ENCODE assay signal across 14 cellular contexts in the genomic region with DNA sequence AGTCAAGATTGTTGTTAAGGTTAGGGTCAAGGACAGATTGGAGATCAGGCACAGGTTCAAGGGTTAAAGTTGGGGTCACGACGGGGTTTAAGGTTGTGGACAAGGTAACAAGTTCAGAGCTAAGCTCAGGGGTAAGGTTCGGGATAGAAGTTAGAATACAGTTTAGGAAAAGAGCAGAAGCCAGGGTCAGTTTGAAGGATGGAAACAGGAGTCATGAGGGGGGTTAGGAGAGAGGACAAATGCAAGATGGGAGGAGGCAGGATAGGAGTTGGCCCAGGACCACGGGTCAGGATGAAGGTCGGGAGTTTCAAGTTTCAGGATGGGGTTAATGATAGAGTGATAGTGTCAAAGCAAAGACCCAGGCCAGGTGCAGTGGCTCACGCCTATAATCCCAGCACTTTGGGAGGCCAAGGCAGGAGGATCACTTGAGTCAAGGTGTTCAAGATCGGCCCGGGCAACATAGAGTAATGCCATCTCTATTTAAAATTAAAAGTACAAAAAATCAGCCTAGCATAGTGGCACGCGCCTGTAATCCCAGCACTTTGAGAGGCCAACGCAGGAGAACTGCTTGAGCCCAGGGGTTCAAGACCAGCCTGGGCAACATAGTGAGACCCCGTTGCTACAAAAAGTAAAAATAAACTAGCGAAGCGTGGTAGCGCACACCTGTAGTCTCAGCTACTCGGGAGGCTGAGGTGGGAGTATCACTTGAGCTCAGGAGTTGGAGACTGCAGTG. TPM values are rescaled to one million over a fixed set of nuclear protein-coding genes. Genes with fewer than 3 reads are reported as not detected.
DNase-seq lines count a peak whose midpoint lies in the region; ATAC-seq and TF ChIP-seq lines count a peak whose summit lies in the region.
"Had no signal": no experiment of that assay in that cellular context is flagged by ENCODE, and none has a peak within 500 bp of the region (broad histone marks: within the 10 kb centered on the region; RNA-seq: fewer than 3 reads in every experiment).

No MANE protein-coding gene starts in this region.

- TF ChIP-seq CTCF in HEK293 (tag by site-specific recombination; IDR thresholded peaks at IDR 0.05) (no peak), chondrocyte (IDR thresholded peaks at IDR 0.05) (no peak), nephron (IDR thresholded peaks at IDR 0.05; ENCODE audit: unreplicated experiment in 3 of 3) (no peak), A673 (conservative IDR thresholded peaks at IDR 0.05; ENCODE audit: low read depth, low read length) (no peak)

- no peak overlapping the region for H3K27ac ChIP-seq in CD4-positive, CD25-positive, alpha-beta regulatory T cell (ENCODE audit: insufficient read depth, low read length, poor library complexity, severe bottlenecking)
- H3K27ac ChIP-seq in HEK293 (ENCODE audit: extremely low read depth, low read depth, low read length), result no peak overlapping the region
- H3K27ac ChIP-seq in A673 (ENCODE audit: low read depth, low read length, poor library complexity, severe bottlenecking), result no peak overlapping the region
- H3K27ac ChIP-seq: gastrocnemius medialis had no signal

- no peak overlapping the region for H3K4me3 ChIP-seq in CD4-positive, CD25-positive, alpha-beta regulatory T cell (ENCODE audit: low read depth, low read length)
- H3K4me3 ChIP-seq in HEK293 (ENCODE audit: low read depth, low read length) (no peak overlapping the region), A673 (ENCODE audit: low read depth, low read length, poor library complexity, severe bottlenecking) (no peak overlapping the region)

- intact Hi-C loops in A673 (cut with micrococcal nuclease; ENCODE audit: unreplicated experiment), result no loop called here

- H3K4me3 Mint-ChIP-seq in CD4-positive, CD25-positive, alpha-beta regulatory T cell, result peak overlapping the region in 3 of 4 donors; percentile 1 to 73 (median 39)
- peak overlapping the region; percentile 10 for H3K4me3 Mint-ChIP-seq in chondrocyte (ENCODE audit: unreplicated experiment)
- H3K4me3 Mint-ChIP-seq in nephron, result peak overlapping the region; percentile 66 to 67 (median 66)

- no peak for DNase-seq in CD4-positive, CD25-positive, alpha-beta regulatory T cell
- DNase-seq in chondrocyte (ENCODE audit: low spot score) (no peak), A673 (ENCODE audit: low spot score) (no peak)
- no peak for DNase-seq in activated CD4-positive, CD25-positive, alpha-beta regulatory T cell treated with anti-CD3 and anti-CD28 coated beads, Interleukin-2, amount 50 U/mL, for 72 hours
- DNase-seq: activated CD4-positive, alpha-beta T cell treated with anti-CD3 and anti-CD28 coated beads, Interleukin-2, amount 50 U/mL, for 4 hours; gastrocnemius medialis; NK-92 treated with Interleukin-12 subunit alpha and Interleukin-12 subunit beta, amount 100 ng/mL, for 24 hours; stimulated activated CD4-positive, alpha-beta T cell treated with anti-CD3 and anti-CD28 coated beads, Interleukin-4, amount 100 ng/mL, for 24 hours had no signal

- H3K9me3 ChIP-seq in CD4-positive, CD25-positive, alpha-beta regulatory T cell (ENCODE audit: control insufficient read depth in 2 of 2, low read length in 2 of 2), result no peaks in the 10 kb centered on the region
- no peaks in the 10 kb centered on the region; the same call in 1 of the 2 replicates for H3K9me3 ChIP-seq in HEK293 (ENCODE audit: control insufficient read depth, insufficient read depth, low read depth, low read length)
- H3K9me3 ChIP-seq in A673 (ENCODE audit: low read depth, low read length, poor library complexity, severe bottlenecking), result no peaks in the 10 kb centered on the region
- H3K9me3 ChIP-seq: gastrocnemius medialis had no signal

- peaks cover 16% of the 10 kb centered on the region for H3K4me1 ChIP-seq in CD4-positive, CD25-positive, alpha-beta regulatory T cell (ENCODE audit: control insufficient read depth, insufficient read depth, low read length, poor library complexity, severe bottlenecking)
- peaks cover 19% of the 10 kb centered on the region for H3K4me1 ChIP-seq in HEK293 (ENCODE audit: control insufficient read depth, insufficient read depth, low read length)
- no peaks in the 10 kb centered on the region for H3K4me1 ChIP-seq in A673 (ENCODE audit: insufficient read depth, low read length, poor library complexity, severe bottlenecking)

- peaks cover 0 to 10% (median 0%) of the 10 kb centered on the region in 7 donors for H3K9me3 Mint-ChIP-seq in CD4-positive, CD25-positive, alpha-beta regulatory T cell
- H3K9me3 Mint-ChIP-seq in chondrocyte (ENCODE audit: low read depth), result peaks cover 5% of the 10 kb centered on the region
- H3K9me3 Mint-ChIP-seq in nephron, result peaks cover 8% of the 10 kb centered on the region

- no TSS peak for BruUV-seq in A673 (replicated peaks; lab: Mats Ljungman, UMichigan)

- H3K36me3 ChIP-seq in CD4-positive, CD25-positive, alpha-beta regulatory T cell (ENCODE audit: control insufficient read depth, insufficient read depth, low read length), result no peaks in the 10 kb centered on the region
- no peaks in the 10 kb centered on the region for H3K36me3 ChIP-seq in HEK293 (ENCODE audit: control insufficient read depth in 2 of 2, insufficient read depth in 1 of 2, low read length in 2 of 2)
- no peaks in the 10 kb centered on the region for H3K36me3 ChIP-seq in A673 (ENCODE audit: insufficient read depth, low read length, poor library complexity, severe bottlenecking)
- H3K36me3 ChIP-seq: gastrocnemius medialis had no signal

- H3K27me3 ChIP-seq in CD4-positive, CD25-positive, alpha-beta regulatory T cell (ENCODE audit: control insufficient read depth, insufficient read depth, low read length), result peaks cover 21% of the 10 kb centered on the region
- peaks cover 64% of the 10 kb centered on the region for H3K27me3 ChIP-seq in A673 (replicated peaks; ENCODE audit: insufficient read depth, low read depth, low read length, poor library complexity)

- POLR2A ChIA-PET in HEK293 (lab: Yijun Ruan, JAX), result interaction anchor here (0.6 to 1.2 kb wide), 6 partner anchors 9 to 104 kb away, joined by 3 read pairs; partner anchors contain the start of genes LIN37, PSENEN and U2AF1L4
- POLR2A ChIA-PET in A673 (lab: Charles Lee; ENCODE audit: low non-redundant PET), result no interaction called here

- peaks cover 5 to 25% (median 5%) of the 10 kb centered on the region in 4 donors for H3K4me1 Mint-ChIP-seq in CD4-positive, CD25-positive, alpha-beta regulatory T cell
- H3K4me1 Mint-ChIP-seq in chondrocyte (ENCODE audit: low read depth), result peaks cover 10% of the 10 kb centered on the region
- H3K4me1 Mint-ChIP-seq in nephron, result peaks cover 20% of the 10 kb centered on the region

- H3K36me3 Mint-ChIP-seq in CD4-positive, CD25-positive, alpha-beta regulatory T cell, result no peaks in the 10 kb centered on the region
- H3K36me3 Mint-ChIP-seq in chondrocyte (ENCODE audit: low read depth) (peaks cover 6% of the 10 kb centered on the region), nephron (ENCODE audit: low read depth) (peaks cover 17% of the 10 kb centered on the region)

- H3K27me3 Mint-ChIP-seq in CD4-positive, CD25-positive, alpha-beta regulatory T cell, result peaks cover 59% of the 10 kb centered on the region
- peaks cover 59% of the 10 kb centered on the region for H3K27me3 Mint-ChIP-seq in chondrocyte (ENCODE audit: low read depth)
- H3K27me3 Mint-ChIP-seq in nephron (ENCODE audit: low read depth), result peaks cover 85% of the 10 kb centered on the region

- H3K27ac Mint-ChIP-seq in CD4-positive, CD25-positive, alpha-beta regulatory T cell, result peak overlapping the region in 1 of 3 donors; percentile 34
- H3K27ac Mint-ChIP-seq in chondrocyte (ENCODE audit: unreplicated experiment), result peak overlapping the region; percentile 49
- H3K27ac Mint-ChIP-seq in nephron, result peak overlapping the region in 1 of 3 experiments; percentile 21

- no peak for ATAC-seq in CD4-positive, CD25-positive, alpha-beta regulatory T cell (ENCODE audit: low read depth in 2 of 2)
- ATAC-seq in GM19351 (IDR thresholded peaks at IDR 0.05; ENCODE audit: unreplicated experiment), result no peak
- ATAC-seq in HG03469 (IDR thresholded peaks at IDR 0.05; ENCODE audit: unreplicated experiment), result no peak
- ATAC-seq: gastrocnemius medialis had no signal

- CTCF ChIA-PET in HEK293 (lab: Yijun Ruan, JAX), result interaction anchor here (0.5 to 1.3 kb wide), 12 partner anchors 10 to 935 kb away, joined by 3 to 6 read pairs (median 4); partner anchors contain the start of gene WDR62
- CTCF ChIA-PET in A673 (lab: Charles Lee), result no interaction called here

TF ChIP-seq in HEK293, 187 proteins besides CTCF, POLR2A, EP300 and RAD21 (continues in another document):
- TF ChIP-seq ZIC2 (tag by site-specific recombination; IDR thresholded peaks at IDR 0.05) (no peak), ZNF155 (tag by site-specific recombination; IDR thresholded peaks at IDR 0.05) (no peak), BCL11B (tag by site-specific recombination; IDR thresholded peaks at IDR 0.05; ENCODE audit: low read depth) (0 out of 2 replicates have a peak, but pooled peaks have one; percentile 15), ZBTB17 (tag by site-specific recombination; IDR thresholded peaks at IDR 0.05) (no peak), ZNF121 (tag by site-specific recombination; IDR thresholded peaks at IDR 0.05) (peak; percentile 99)

RNA-seq across cellular contexts. Expression of gene NPHS1, which starts 7.7 kb away (rescaled TPM):
- total RNA-seq in CD4-positive, CD25-positive, alpha-beta regulatory T cell, result not detected
- polyA plus RNA-seq in CD4-positive, CD25-positive, alpha-beta regulatory T cell, result not detected
- total RNA-seq in chondrocyte (not detected in 3 replicates), A673 (2021) (not detected in 2 replicates)
- total RNA-seq: gastrocnemius medialis, lower leg skin, pulmonary artery endothelial cell had no signal

RNA-seq across cellular contexts. Expression of gene KIRREL2, which starts 12.1 kb away (rescaled TPM):
- total RNA-seq in CD4-positive, CD25-positive, alpha-beta regulatory T cell, result not detected
- polyA plus RNA-seq in CD4-positive, CD25-positive, alpha-beta regulatory T cell, result not detected
- total RNA-seq in chondrocyte (0.22 TPM in 1 of 3 replicates, not detected in the others), A673 (2021) (0.15 and 0.17 TPM in 2 replicates)
- total RNA-seq: gastrocnemius medialis, pulmonary artery endothelial cell had no signal

RNA-seq across cellular contexts. Expression of gene APLP1, which starts 23.7 kb away (rescaled TPM):
- total RNA-seq in CD4-positive, CD25-positive, alpha-beta regulatory T cell, result not detected
- polyA plus RNA-seq in CD4-positive, CD25-positive, alpha-beta regulatory T cell, result not detected
- total RNA-seq in chondrocyte (31.7 to 76.4 TPM (median 66.8 TPM) in 3 replicates), A673 (2021) (13.9 and 14.9 TPM in 2 replicates)

RNA-seq across cellular contexts. Expression of gene PRODH2, which starts 32.0 kb away (rescaled TPM):
- not detected for total RNA-seq in CD4-positive, CD25-positive, alpha-beta regulatory T cell
- not detected for polyA plus RNA-seq in CD4-positive, CD25-positive, alpha-beta regulatory T cell
- not detected in 3 replicates for total RNA-seq in chondrocyte
- not detected in 2 replicates for total RNA-seq in A673 (2021)
- total RNA-seq: lower leg skin, pulmonary artery endothelial cell had no signal

RNA-seq across cellular contexts. Expression of gene NFKBID, which starts 55.7 kb away (rescaled TPM):
- 120 TPM for total RNA-seq in CD4-positive, CD25-positive, alpha-beta regulatory T cell
- 1 to 10 TPM; 2.7 to 4.2 (median 3.6) TPM for polyA plus RNA-seq in CD4-positive, CD25-positive, alpha-beta regulatory T cell
- 4.4 to 5.0 TPM (median 4.4 TPM) in 3 replicates for total RNA-seq in chondrocyte
- total RNA-seq in A673 (2021), result 14.9 and 18.0 TPM in 2 replicates

Comparison
In these comparisons a context has a peak if more than half of its experiments do, and no peak if none do; other contexts are left out.
1. H3K4me3 Mint-ChIP-seq: peak in every context shown above with its lines; median percentile 66 in nephron; 39 in CD4-positive, CD25-positive, alpha-beta regulatory T cell; 10 in chondrocyte.
2. RNA of gene APLP1, which starts 23.7 kb away (total RNA-seq): 31.7 to 76.4 TPM in chondrocyte and 13.9 to 14.9 TPM in A673; not detected in CD4-positive, CD25-positive, alpha-beta regulatory T cell (single experiment); every median in the first group is over 10 times any median in the second.